Comparison of ENCODE assay signal across 1 cellular context in genomic region chr3:171811059-171811912, GRCh38.
A peak's percentile ranks its signal among the peaks of the same experiment; 100 is the strongest.
TF ChIP-seq lines count a peak whose summit lies in the region.

No MANE protein-coding gene starts in this region.

TF ChIP-seq in K562, 482 proteins besides CTCF, POLR2A, EP300 and RAD21 (continued from another document and continues in another):
- TF ChIP-seq FOXP1 (CRISPR knock-in tag; IDR thresholded peaks at IDR 0.05) (no peak), ARID3A (IDR thresholded peaks at IDR 0.05; ENCODE audit: borderline replicate concordance, low read depth, low read length) (0 out of 2 replicates have a peak, but pooled peaks have one; percentile 36), DPF2 (IDR thresholded peaks at IDR 0.05) (peak; percentile 85), RNF2 (IDR thresholded peaks at IDR 0.05) (0 out of 2 replicates have a peak, but pooled peaks have one; percentile 31), ATF3 (IDR thresholded peaks at IDR 0.05) (0 out of 2 replicates have a peak, but pooled peaks have one; percentile 54), ATF3 (CRISPR knock-in tag; conservative IDR thresholded peaks at IDR 0.05) (0 out of 2 replicates have a peak, but pooled peaks have one; percentile 23), ZNF778 (CRISPR knock-in tag; IDR thresholded peaks at IDR 0.05) (no peak), MGA (IDR thresholded peaks at IDR 0.05) (peak; percentile 41), GABPB1 (CRISPR knock-in tag; IDR thresholded peaks at IDR 0.05) (no peak), E2F8 (IDR thresholded peaks at IDR 0.05; ENCODE audit: low read depth, partially characterized antibody) (peak; percentile 16), BCL6 (CRISPR knock-in tag; IDR thresholded peaks at IDR 0.05) (no peak), ZNF318 (IDR thresholded peaks at IDR 0.05; ENCODE audit: borderline replicate concordance in 1 of 2, low read depth in 1 of 2) (peak in 1 of 2 experiments; percentile 68; a peak in 2 of 4 replicates), CTBP1 (IDR thresholded peaks at IDR 0.05; ENCODE audit: borderline replicate concordance) (0 out of 2 replicates have a peak, but pooled peaks have one; percentile 24), USF2 (CRISPR knock-in tag; IDR thresholded peaks at IDR 0.05) (no peak), HNRNPL (IDR thresholded peaks at IDR 0.05; ENCODE audit: low read depth, low read length) (no peak), ZFP91 (CRISPR knock-in tag; IDR thresholded peaks at IDR 0.05) (no peak), DACH1 (IDR thresholded peaks at IDR 0.05; ENCODE audit: partially characterized antibody) (peak; percentile 7)
